In the genomic region with DNA sequence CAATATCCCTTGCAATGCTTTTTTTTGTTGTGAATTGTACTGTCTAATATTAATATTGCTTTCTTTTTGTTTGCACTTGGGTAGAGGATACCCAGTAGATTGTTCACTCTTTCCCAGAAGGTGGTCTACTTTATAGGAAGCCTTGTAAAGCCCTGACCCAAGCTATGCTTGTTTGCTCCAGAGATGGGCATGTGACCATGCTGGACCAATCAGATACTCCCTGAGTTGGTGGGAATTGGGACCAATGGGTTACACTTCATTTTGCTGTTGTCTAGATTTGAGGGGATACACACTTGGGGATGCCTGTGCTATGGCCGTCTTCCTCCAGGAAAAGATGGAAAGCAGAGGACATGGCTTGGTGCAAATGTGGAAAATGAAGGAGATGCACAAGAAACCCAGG, we compare ENCODE assay signal across 26 cellular contexts.
DNase-seq lines count a peak whose midpoint lies in the region; ATAC-seq, FAIRE-seq and TF ChIP-seq lines count a peak whose summit lies in the region.
"Had no signal": no experiment of that assay in that cellular context is flagged by ENCODE, and none has a peak within 500 bp of the region (broad histone marks: within the 10 kb centered on the region; RNA-seq: fewer than 3 reads in every experiment).

No MANE protein-coding gene starts in this region.

- intact Hi-C loops in K562 (cut with micrococcal nuclease) = no loop called here

- H3K9me3 ChIP-seq in K562 (replicated peaks; ENCODE audit: control insufficient read depth, insufficient read depth, low read depth, low read length) = no peaks in the 10 kb centered on the region
- H3K9me3 ChIP-seq: BE2C had no signal

- in situ Hi-C loops in K562 (cut with MboI) = no loop called here

- WGBS in K562 (ENCODE audit: insufficient coverage, low coverage, missing lambda C conversion rate) = 0% methylated on average over 1 of the region's 1 CpG

- TF ChIP-seq EP300 in Ishikawa (IDR thresholded peaks at IDR 0.05; ENCODE audit: borderline replicate concordance) = no peak
- TF ChIP-seq EP300 in K562 (IDR thresholded peaks at IDR 0.05; ENCODE audit: low read length) = no peak

- no peaks in the 10 kb centered on the region for H3K4me1 ChIP-seq in K562 (replicated peaks in 1 of 2; ENCODE audit: control insufficient read depth in 2 of 2, insufficient read depth in 2 of 2, low read length in 2 of 2)
- H3K4me1 ChIP-seq: BE2C, BLaER1 had no signal

- FAIRE-seq in HTR-8/SVneo (lab: Jason Lieb, UNC) (peak; percentile 16), K562 (lab: Jason Lieb, UNC) (no peak)
- FAIRE-seq: A204.1, GM12878, GM12892, GM18507 had no signal

- TF ChIP-seq RAD21 in Ishikawa (IDR thresholded peaks at IDR 0.05; ENCODE audit: low read depth) = no peak
- no peak for TF ChIP-seq RAD21 in K562 (CRISPR knock-in tag; conservative IDR thresholded peaks at IDR 0.05 in 1 of 2, IDR thresholded peaks at IDR 0.05 in 1 of 2)

- H3K36me3 ChIP-seq in K562 (ENCODE audit: control insufficient read depth, insufficient read depth, low read length) = no peaks in the 10 kb centered on the region
- H3K36me3 ChIP-seq: BE2C, BLaER1 had no signal

- no TSS peak for BruUV-seq in K562 (replicated peaks; lab: Mats Ljungman, UMichigan)

- no peak for ATAC-seq in K562
- ATAC-seq in HG03469 (IDR thresholded peaks at IDR 0.05; ENCODE audit: unreplicated experiment) = no peak
- ATAC-seq: GM12878 had no signal

- no peak overlapping the region for H3K27ac ChIP-seq in K562 (ENCODE audit: extremely low read depth, low read depth, low read length)
- H3K27ac ChIP-seq: BLaER1 had no signal

- no peak overlapping the region for H3K9ac ChIP-seq in K562 (ENCODE audit: insufficient read depth in 1 of 2, low read depth in 2 of 2, low read length in 2 of 2)
- H3K9ac ChIP-seq: BLaER1 had no signal

- CTCF ChIA-PET in K562 (lab: Yijun Ruan, JAX; ENCODE audit: low intra/inter-chr PET ratio) = no interaction called here

- no peaks in the 10 kb centered on the region for H3K79me2 ChIP-seq in K562 (ENCODE audit: control insufficient read depth, insufficient read depth, low read length)

- TF ChIP-seq POLR2A in K562 (conservative IDR thresholded peaks at IDR 0.05) (no peak), erythroblast (IDR thresholded peaks at IDR 0.05; ENCODE audit: low read length) (no peak)

- POLR2A ChIA-PET in K562 (lab: Yijun Ruan, JAX) = interaction anchor here (1.1 kb wide), 1 partner anchor 31 kb away, joined by 3 read pairs; no protein-coding TSS in a partner anchor

- no peak for DNase-seq in HTR-8/SVneo (ENCODE audit: insufficient read length, low spot score)
- DNase-seq in K562 (ENCODE audit: extremely low read depth in 1 of 4, low spot score in 3 of 4) = no peak
- no peak for DNase-seq in erythroblast (lab: John Stamatoyannopoulos, UW)
- DNase-seq in T-helper 9 cell = no peak
- DNase-seq: 8988T; ACHN; BE2C; C1 segment of cervical spinal cord; CD4-positive, alpha-beta memory T cell; CD4-positive, CD25-positive, alpha-beta regulatory T cell; CD8-positive, alpha-beta memory T cell; COR-L47; DMS 273 treated with DMSO at 0.1 percent for 48 hours; DMS153; DMS53; DMS79; DND-41; EL; GDM1 had no signal

- H3K4me3 ChIP-seq in K562 = no peak overlapping the region
- H3K4me3 ChIP-seq: BLaER1, GM12878 had no signal

- H3K27me3 ChIP-seq in K562 (ENCODE audit: control insufficient read depth in 2 of 2, insufficient read depth in 2 of 2, low read length in 2 of 2) = no peaks in the 10 kb centered on the region
- H3K27me3 ChIP-seq: BE2C, BLaER1 had no signal

- TF ChIP-seq CTCF in K562 (IDR thresholded peaks at IDR 0.05 in 2 of 3, conservative IDR thresholded peaks at IDR 0.05 in 1 of 3; ENCODE audit: insufficient read depth in 2 of 3, low read depth in 1 of 3, low read length in 3 of 3) = no peak

- H3K9me1 ChIP-seq in K562 (ENCODE audit: control insufficient read depth, insufficient read depth, low read length) = no peaks in the 10 kb centered on the region

- no peaks in the 10 kb centered on the region for H4K20me1 ChIP-seq in K562 (replicated peaks; ENCODE audit: control insufficient read depth, insufficient read depth, low read length)
- H4K20me1 ChIP-seq: BLaER1 had no signal

- no peak overlapping the region for H3K4me2 ChIP-seq in K562 (ENCODE audit: insufficient read depth, low read length)
- H3K4me2 ChIP-seq: BLaER1 had no signal

- H2AFZ ChIP-seq in K562 (ENCODE audit: low read depth, low read length) = no peak overlapping the region

TF ChIP-seq in Ishikawa, 13 proteins besides CTCF, POLR2A, EP300 and RAD21:
- TF ChIP-seq EGR1 (IDR thresholded peaks at IDR 0.05) (no peak), TCF12 (IDR thresholded peaks at IDR 0.05; ENCODE audit: low read depth) (no peak), NFIC (IDR thresholded peaks at IDR 0.05) (no peak), TAF1 (IDR thresholded peaks at IDR 0.05; ENCODE audit: low read depth) (no peak), ZBTB7A (IDR thresholded peaks at IDR 0.05; ENCODE audit: low read depth) (no peak), FOXM1 (IDR thresholded peaks at IDR 0.05; ENCODE audit: borderline replicate concordance, low read depth) (no peak)
- TF ChIP-seq, protein P1, sequence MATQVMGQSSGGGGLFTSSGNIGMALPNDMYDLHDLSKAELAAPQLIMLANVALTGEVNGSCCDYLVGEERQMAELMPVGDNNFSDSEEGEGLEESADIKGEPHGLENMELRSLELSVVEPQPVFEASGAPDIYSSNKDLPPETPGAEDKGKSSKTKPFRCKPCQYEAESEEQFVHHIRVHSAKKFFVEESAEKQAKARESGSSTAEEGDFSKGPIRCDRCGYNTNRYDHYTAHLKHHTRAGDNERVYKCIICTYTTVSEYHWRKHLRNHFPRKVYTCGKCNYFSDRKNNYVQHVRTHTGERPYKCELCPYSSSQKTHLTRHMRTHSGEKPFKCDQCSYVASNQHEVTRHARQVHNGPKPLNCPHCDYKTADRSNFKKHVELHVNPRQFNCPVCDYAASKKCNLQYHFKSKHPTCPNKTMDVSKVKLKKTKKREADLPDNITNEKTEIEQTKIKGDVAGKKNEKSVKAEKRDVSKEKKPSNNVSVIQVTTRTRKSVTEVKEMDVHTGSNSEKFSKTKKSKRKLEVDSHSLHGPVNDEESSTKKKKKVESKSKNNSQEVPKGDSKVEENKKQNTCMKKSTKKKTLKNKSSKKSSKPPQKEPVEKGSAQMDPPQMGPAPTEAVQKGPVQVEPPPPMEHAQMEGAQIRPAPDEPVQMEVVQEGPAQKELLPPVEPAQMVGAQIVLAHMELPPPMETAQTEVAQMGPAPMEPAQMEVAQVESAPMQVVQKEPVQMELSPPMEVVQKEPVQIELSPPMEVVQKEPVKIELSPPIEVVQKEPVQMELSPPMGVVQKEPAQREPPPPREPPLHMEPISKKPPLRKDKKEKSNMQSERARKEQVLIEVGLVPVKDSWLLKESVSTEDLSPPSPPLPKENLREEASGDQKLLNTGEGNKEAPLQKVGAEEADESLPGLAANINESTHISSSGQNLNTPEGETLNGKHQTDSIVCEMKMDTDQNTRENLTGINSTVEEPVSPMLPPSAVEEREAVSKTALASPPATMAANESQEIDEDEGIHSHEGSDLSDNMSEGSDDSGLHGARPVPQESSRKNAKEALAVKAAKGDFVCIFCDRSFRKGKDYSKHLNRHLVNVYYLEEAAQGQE (IDR thresholded peaks at IDR 0.05; ENCODE audit: low read depth) = no peak
- TF ChIP-seq, protein P2, sequence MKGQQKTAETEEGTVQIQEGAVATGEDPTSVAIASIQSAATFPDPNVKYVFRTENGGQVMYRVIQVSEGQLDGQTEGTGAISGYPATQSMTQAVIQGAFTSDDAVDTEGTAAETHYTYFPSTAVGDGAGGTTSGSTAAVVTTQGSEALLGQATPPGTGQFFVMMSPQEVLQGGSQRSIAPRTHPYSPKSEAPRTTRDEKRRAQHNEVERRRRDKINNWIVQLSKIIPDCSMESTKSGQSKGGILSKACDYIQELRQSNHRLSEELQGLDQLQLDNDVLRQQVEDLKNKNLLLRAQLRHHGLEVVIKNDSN (IDR thresholded peaks at IDR 0.05) = peak; percentile 67

TF ChIP-seq in K562, 482 proteins besides CTCF, POLR2A, EP300 and RAD21:
- TF ChIP-seq ZNF583 (CRISPR knock-in tag; IDR thresholded peaks at IDR 0.05) = no peak
- TF ChIP-seq, protein P3, sequence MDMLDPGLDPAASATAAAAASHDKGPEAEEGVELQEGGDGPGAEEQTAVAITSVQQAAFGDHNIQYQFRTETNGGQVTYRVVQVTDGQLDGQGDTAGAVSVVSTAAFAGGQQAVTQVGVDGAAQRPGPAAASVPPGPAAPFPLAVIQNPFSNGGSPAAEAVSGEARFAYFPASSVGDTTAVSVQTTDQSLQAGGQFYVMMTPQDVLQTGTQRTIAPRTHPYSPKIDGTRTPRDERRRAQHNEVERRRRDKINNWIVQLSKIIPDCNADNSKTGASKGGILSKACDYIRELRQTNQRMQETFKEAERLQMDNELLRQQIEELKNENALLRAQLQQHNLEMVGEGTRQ (CRISPR knock-in tag; IDR thresholded peaks at IDR 0.05) = peak; percentile 52
